Comparison of ENCODE assay signal across 8 cellular contexts in the genomic region with DNA sequence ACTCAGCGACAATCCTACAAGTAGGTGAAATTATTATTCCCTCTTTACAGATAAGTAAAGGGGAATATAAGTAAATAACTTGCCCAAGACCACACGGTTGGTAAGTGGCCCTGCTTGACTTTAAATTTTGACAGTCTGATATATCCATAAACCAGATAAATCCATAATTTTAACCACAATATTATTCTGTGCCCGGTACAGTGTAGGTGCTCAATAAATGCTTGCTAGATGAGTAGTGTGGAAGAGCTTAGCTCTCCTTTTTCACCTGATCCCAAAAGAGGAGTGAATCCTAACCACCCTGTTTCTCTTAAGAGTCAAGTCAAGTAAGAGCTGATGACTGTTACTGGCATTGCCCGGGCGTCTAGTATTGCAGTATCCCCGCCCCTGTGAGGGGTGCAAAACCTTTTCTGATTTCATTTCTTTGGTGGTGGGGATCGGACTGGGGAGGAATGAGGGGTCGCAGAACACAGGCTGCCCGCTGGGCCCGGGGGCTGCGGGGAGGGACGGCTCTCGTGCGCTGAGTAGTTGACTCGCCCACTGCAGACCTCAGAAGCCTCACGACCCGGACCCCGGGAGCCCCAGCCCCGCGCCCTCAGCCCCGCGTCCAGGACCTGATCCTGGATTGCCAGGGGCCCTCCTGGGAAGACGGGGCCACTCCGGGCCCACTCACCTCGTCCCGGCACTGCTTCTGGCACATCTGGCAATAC. TPM values are rescaled to one million over a fixed set of nuclear protein-coding genes. Genes with fewer than 3 reads are reported as not detected.
A peak's percentile ranks its signal among the peaks of the same experiment; 100 is the strongest.
DNase-seq lines count a peak whose midpoint lies in the region; ATAC-seq and TF ChIP-seq lines count a peak whose summit lies in the region.

No MANE protein-coding gene starts in this region.

- POLR2A ChIA-PET in activated naive CD8-positive, alpha-beta T cell treated with anti-CD3 and anti-CD28 coated beads, Interleukin-2, amount 10 ng/mL, durations not matched to agents 7 days and 5 days (lab: Charles Lee), result interaction anchor here (0.6 to 1.7 kb wide), 11 partner anchors 10 to 615 kb away, joined by 3 to 43 read pairs (median 3); a partner anchor contains a TSS
- POLR2A ChIA-PET in activated CD8-positive, alpha-beta T cell treated with anti-CD3 and anti-CD28 coated beads for 36 hours (lab: Charles Lee), result interaction anchor here (0.6 to 3.0 kb wide), 10 partner anchors 11 to 1310 kb away, joined by 3 to 20 read pairs (median 3); a partner anchor contains a TSS
- POLR2A ChIA-PET in HEK293T (lab: Yijun Ruan, JAX), result interaction anchor here (0.7 to 2.3 kb wide), 20 partner anchors 10 to 309 kb away, joined by 3 to 36 read pairs (median 4); a partner anchor contains a TSS

- no peaks in the 10 kb centered on the region for H3K9me3 ChIP-seq in iPS-15b (ENCODE audit: control insufficient read depth, insufficient read depth, low read length)
- H3K9me3 ChIP-seq in stomach smooth muscle (ENCODE audit: control insufficient read depth in 2 of 2, low read length in 2 of 2), result no peaks in the 10 kb centered on the region

- CTCF ChIA-PET in activated CD8-positive, alpha-beta T cell treated with anti-CD3 and anti-CD28 coated beads for 36 hours (lab: Charles Lee), result interaction anchor here (1.0 to 1.5 kb wide), 5 partner anchors 13 to 262 kb away, joined by 3 to 7 read pairs (median 3); no protein-coding TSS in a partner anchor
- CTCF ChIA-PET in HEK293T (lab: Yijun Ruan, JAX), result no interaction called here

- no peaks in the 10 kb centered on the region for H3K9me3 Mint-ChIP-seq in activated naive CD8-positive, alpha-beta T cell treated with anti-CD3 and anti-CD28 coated beads, Interleukin-2, amount 10 ng/mL, durations not matched to agents 7 days and 5 days
- no peaks in the 10 kb centered on the region for H3K9me3 Mint-ChIP-seq in activated naive CD8-positive, alpha-beta T cell treated with anti-CD3 and anti-CD28 coated beads for 36 hours
- H3K9me3 Mint-ChIP-seq in activated CD8-positive, alpha-beta T cell treated with anti-CD3 and anti-CD28 coated beads for 36 hours, result no peaks in the 10 kb centered on the region

- H3K36me3 Mint-ChIP-seq in activated naive CD8-positive, alpha-beta T cell treated with anti-CD3 and anti-CD28 coated beads, Interleukin-2, amount 10 ng/mL, durations not matched to agents 7 days and 5 days, result peaks cover 22% of the 10 kb centered on the region
- peaks cover 27% of the 10 kb centered on the region for H3K36me3 Mint-ChIP-seq in activated naive CD8-positive, alpha-beta T cell treated with anti-CD3 and anti-CD28 coated beads for 36 hours
- H3K36me3 Mint-ChIP-seq in activated CD8-positive, alpha-beta T cell treated with anti-CD3 and anti-CD28 coated beads for 36 hours (ENCODE audit: low read depth), result peaks cover 27% of the 10 kb centered on the region

- intact Hi-C loops in activated CD8-positive, alpha-beta T cell treated with anti-CD3 and anti-CD28 coated beads for 36 hours (cut with micrococcal nuclease), result no loop called here

- peaks cover 38% of the 10 kb centered on the region for H3K4me1 Mint-ChIP-seq in activated naive CD8-positive, alpha-beta T cell treated with anti-CD3 and anti-CD28 coated beads, Interleukin-2, amount 10 ng/mL, durations not matched to agents 7 days and 5 days
- H3K4me1 Mint-ChIP-seq in activated naive CD8-positive, alpha-beta T cell treated with anti-CD3 and anti-CD28 coated beads for 36 hours, result peaks cover 36% of the 10 kb centered on the region
- peaks cover 48% of the 10 kb centered on the region for H3K4me1 Mint-ChIP-seq in activated CD8-positive, alpha-beta T cell treated with anti-CD3 and anti-CD28 coated beads for 36 hours (ENCODE audit: low read depth)

- TF ChIP-seq CTCF in activated CD8-positive, alpha-beta T cell treated with anti-CD3 and anti-CD28 coated beads for 36 hours (IDR thresholded peaks at IDR 0.05), result no peak

- H3K27ac Mint-ChIP-seq in activated naive CD8-positive, alpha-beta T cell treated with anti-CD3 and anti-CD28 coated beads, Interleukin-2, amount 10 ng/mL, durations not matched to agents 7 days and 5 days, result no peak overlapping the region
- H3K27ac Mint-ChIP-seq in activated naive CD8-positive, alpha-beta T cell treated with anti-CD3 and anti-CD28 coated beads for 36 hours, result no peak overlapping the region
- no peak overlapping the region for H3K27ac Mint-ChIP-seq in activated CD8-positive, alpha-beta T cell treated with anti-CD3 and anti-CD28 coated beads for 36 hours

- DNase-seq in activated naive CD8-positive, alpha-beta T cell treated with anti-CD3 and anti-CD28 coated beads, Interleukin-2, amount 10 ng/mL, durations not matched to agents 7 days and 5 days, result no peak
- no peak for DNase-seq in activated naive CD8-positive, alpha-beta T cell treated with anti-CD3 and anti-CD28 coated beads for 36 hours
- peak; percentile 40 for DNase-seq in activated CD8-positive, alpha-beta T cell treated with anti-CD3 and anti-CD28 coated beads for 36 hours
- no peak for DNase-seq in HEK293T (ENCODE audit: extremely low spot score)
- no peak for DNase-seq in NCI-H2171 treated with DMSO at 0.1 percent for 48 hours (lab: John Stamatoyannopoulos, UW)

- peak overlapping the region; percentile 87 for H3K9ac ChIP-seq in iPS-15b (ENCODE audit: low read depth, low read length)
- peak overlapping the region; percentile 86 to 94 for H3K9ac ChIP-seq in stomach smooth muscle (ENCODE audit: low read length in 2 of 2)

- H3K36me3 ChIP-seq in iPS-15b (ENCODE audit: control insufficient read depth, insufficient read depth, low read length) (no peaks in the 10 kb centered on the region), stomach smooth muscle (ENCODE audit: control insufficient read depth in 2 of 2, insufficient read depth in 2 of 2, low read length in 2 of 2) (no peaks in the 10 kb centered on the region)

- H3K27me3 Mint-ChIP-seq in activated naive CD8-positive, alpha-beta T cell treated with anti-CD3 and anti-CD28 coated beads, Interleukin-2, amount 10 ng/mL, durations not matched to agents 7 days and 5 days, result no peaks in the 10 kb centered on the region
- no peaks in the 10 kb centered on the region for H3K27me3 Mint-ChIP-seq in activated naive CD8-positive, alpha-beta T cell treated with anti-CD3 and anti-CD28 coated beads for 36 hours
- no peaks in the 10 kb centered on the region for H3K27me3 Mint-ChIP-seq in activated CD8-positive, alpha-beta T cell treated with anti-CD3 and anti-CD28 coated beads for 36 hours

- H3K27me3 ChIP-seq in iPS-15b (ENCODE audit: control insufficient read depth, insufficient read depth, low read length) (no peaks in the 10 kb centered on the region), stomach smooth muscle (ENCODE audit: control insufficient read depth in 1 of 2, insufficient read depth in 2 of 2, low read length in 2 of 2) (no peaks in the 10 kb centered on the region)

- no peaks in the 10 kb centered on the region for H3K4me1 ChIP-seq in iPS-15b (ENCODE audit: control insufficient read depth, insufficient read depth, low read length)
- H3K4me1 ChIP-seq in stomach smooth muscle (ENCODE audit: control insufficient read depth, insufficient read depth, low read length), result peaks cover 28% of the 10 kb centered on the region

- no peak overlapping the region for H3K4me3 Mint-ChIP-seq in activated naive CD8-positive, alpha-beta T cell treated with anti-CD3 and anti-CD28 coated beads, Interleukin-2, amount 10 ng/mL, durations not matched to agents 7 days and 5 days
- no peak overlapping the region for H3K4me3 Mint-ChIP-seq in activated naive CD8-positive, alpha-beta T cell treated with anti-CD3 and anti-CD28 coated beads for 36 hours
- H3K4me3 Mint-ChIP-seq in activated CD8-positive, alpha-beta T cell treated with anti-CD3 and anti-CD28 coated beads for 36 hours, result no peak overlapping the region

- H3K27ac ChIP-seq in stomach smooth muscle (ENCODE audit: low read length), result peak overlapping the region; percentile 43

- peak; percentile 1 for ATAC-seq in activated naive CD8-positive, alpha-beta T cell treated with anti-CD3 and anti-CD28 coated beads, Interleukin-2, amount 10 ng/mL, durations not matched to agents 7 days and 5 days (ENCODE audit: low read depth)
- peak; percentile 4 for ATAC-seq in HG03066 (IDR thresholded peaks at IDR 0.05; ENCODE audit: low read depth, unreplicated experiment)
- ATAC-seq in activated CD8-positive, alpha-beta T cell treated with anti-CD3 and anti-CD28 coated beads for 36 hours, result peak; percentile 2

- H3K4me3 ChIP-seq in iPS-15b (ENCODE audit: low read depth, low read length) (peak overlapping the region; percentile 96), stomach smooth muscle (ENCODE audit: low read length in 2 of 2) (peak overlapping the region; percentile 96 to 98)

TF ChIP-seq in HEK293T, 16 proteins besides CTCF, POLR2A, EP300 and RAD21 (continues in another document):
- no peak for TF ChIP-seq FOXK2 (IDR thresholded peaks at IDR 0.05)
- TF ChIP-seq TARDBP (IDR thresholded peaks at IDR 0.05), result no peak
- TF ChIP-seq, protein P1, sequence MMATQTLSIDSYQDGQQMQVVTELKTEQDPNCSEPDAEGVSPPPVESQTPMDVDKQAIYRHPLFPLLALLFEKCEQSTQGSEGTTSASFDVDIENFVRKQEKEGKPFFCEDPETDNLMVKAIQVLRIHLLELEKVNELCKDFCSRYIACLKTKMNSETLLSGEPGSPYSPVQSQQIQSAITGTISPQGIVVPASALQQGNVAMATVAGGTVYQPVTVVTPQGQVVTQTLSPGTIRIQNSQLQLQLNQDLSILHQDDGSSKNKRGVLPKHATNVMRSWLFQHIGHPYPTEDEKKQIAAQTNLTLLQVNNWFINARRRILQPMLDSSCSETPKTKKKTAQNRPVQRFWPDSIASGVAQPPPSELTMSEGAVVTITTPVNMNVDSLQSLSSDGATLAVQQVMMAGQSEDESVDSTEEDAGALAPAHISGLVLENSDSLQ (IDR thresholded peaks at IDR 0.05), result no peak
- no peak for TF ChIP-seq SUZ12 (IDR thresholded peaks at IDR 0.05)
- no peak for TF ChIP-seq FOXM1 (IDR thresholded peaks at IDR 0.05; ENCODE audit: borderline replicate concordance)
- no peak for TF ChIP-seq FOXA1 (IDR thresholded peaks at IDR 0.05)

RNA-seq across cellular contexts. Expression of a gene that starts 0.5 kb away (rescaled TPM):
- 10 to 100 TPM; 13.8 to 16.6 TPM for total RNA-seq in activated naive CD8-positive, alpha-beta T cell treated with anti-CD3 and anti-CD28 coated beads, Interleukin-2, amount 10 ng/mL, durations not matched to agents 7 days and 5 days
- 10 to 100 TPM; 15.6 to 15.7 TPM for total RNA-seq in activated naive CD8-positive, alpha-beta T cell treated with anti-CD3 and anti-CD28 coated beads for 36 hours
- total RNA-seq in activated CD8-positive, alpha-beta T cell treated with anti-CD3 and anti-CD28 coated beads for 36 hours, result 10 to 100 TPM; 10.7 to 12.6 TPM

RNA-seq across cellular contexts. Expression of a gene that starts 0.7 kb away (rescaled TPM):
- total RNA-seq in activated naive CD8-positive, alpha-beta T cell treated with anti-CD3 and anti-CD28 coated beads, Interleukin-2, amount 10 ng/mL, durations not matched to agents 7 days and 5 days, result 100 to 1,000 TPM; 268 to 273 TPM
- 100 to 1,000 TPM; 322 to 324 TPM for total RNA-seq in activated naive CD8-positive, alpha-beta T cell treated with anti-CD3 and anti-CD28 coated beads for 36 hours
- total RNA-seq in activated CD8-positive, alpha-beta T cell treated with anti-CD3 and anti-CD28 coated beads for 36 hours, result 100 to 1,000 TPM; 282 to 292 TPM

RNA-seq across cellular contexts. Expression of a gene that starts 31.0 kb away (rescaled TPM):
- total RNA-seq in activated naive CD8-positive, alpha-beta T cell treated with anti-CD3 and anti-CD28 coated beads, Interleukin-2, amount 10 ng/mL, durations not matched to agents 7 days and 5 days, result 10 to 100 TPM; 16.2 to 16.8 TPM
- total RNA-seq in activated naive CD8-positive, alpha-beta T cell treated with anti-CD3 and anti-CD28 coated beads for 36 hours, result 10 to 100 TPM; 16.8 to 17.0 TPM
- total RNA-seq in activated CD8-positive, alpha-beta T cell treated with anti-CD3 and anti-CD28 coated beads for 36 hours, result 10 to 100 TPM; 12.5 to 12.7 TPM
